15 cellular contexts compared by ENCODE assay signal in genomic region chr11:68372114-68372513, GRCh38. TPM values are rescaled to one million over a fixed set of nuclear protein-coding genes. Genes with fewer than 3 reads are reported as not detected.
DNase-seq lines count a peak whose midpoint lies in the region; ATAC-seq, FAIRE-seq and TF ChIP-seq lines count a peak whose summit lies in the region.
"Had no signal": no experiment of that assay in that cellular context is flagged by ENCODE, and none has a peak within 500 bp of the region (broad histone marks: within the 10 kb centered on the region; RNA-seq: fewer than 3 reads in every experiment).

No MANE protein-coding gene starts in this region.

- H3K27me3 Mint-ChIP-seq in brain = no peaks in the 10 kb centered on the region

- peaks cover 35% of the 10 kb centered on the region for H3K36me3 Mint-ChIP-seq in brain

- H3K27ac Mint-ChIP-seq in brain = peak overlapping the region; percentile 80 to 99 (median 90)

- peaks cover 46 to 79% (median 75%) of the 10 kb centered on the region in 9 donors for H3K4me1 ChIP-seq in heart right ventricle
- H3K4me1 ChIP-seq in muscle layer of colon (ENCODE audit: insufficient read depth, low read length) = peaks cover 60% of the 10 kb centered on the region
- H3K4me1 ChIP-seq in mucosa of descending colon (ENCODE audit: low read depth) = peaks cover 19% of the 10 kb centered on the region
- H3K4me1 ChIP-seq in foreskin keratinocyte = no peaks in the 10 kb centered on the region

- H3K4me3 ChIP-seq in heart right ventricle (no peak overlapping the region), muscle layer of colon (ENCODE audit: low read depth in 1 of 2, low read length in 2 of 2) (no peak overlapping the region), mucosa of descending colon (no peak overlapping the region)

- ATAC-seq in heart right ventricle (no peak), mucosa of descending colon (no peak), foreskin keratinocyte (no peak)

- peaks cover 65% of the 10 kb centered on the region for H3K4me1 Mint-ChIP-seq in brain

- peak; percentile 74 for FAIRE-seq in urothelium cell line (lab: Jason Lieb, UNC)
- no peak for FAIRE-seq in H54 (lab: Jason Lieb, UNC)
- FAIRE-seq: frontal cortex had no signal

- H3K36me3 ChIP-seq in heart right ventricle (peaks cover 0 to 23% (median 0%) of the 10 kb centered on the region in 9 donors), muscle layer of colon (ENCODE audit: insufficient read depth, low read length) (peaks cover 14% of the 10 kb centered on the region), mucosa of descending colon (ENCODE audit: low read depth) (no peaks in the 10 kb centered on the region)

- H3K9me3 Mint-ChIP-seq in brain = no peaks in the 10 kb centered on the region

- H3K27ac ChIP-seq in heart right ventricle (peak overlapping the region in 8 of 10 donors; percentile 78 to 95 (median 86)), muscle layer of colon (ENCODE audit: low read depth, low read length) (peak overlapping the region; percentile 86), foreskin keratinocyte (no peak overlapping the region)

- H3K9ac ChIP-seq in muscle layer of colon (ENCODE audit: low read length) = no peak overlapping the region

- H3K9me3 ChIP-seq in heart right ventricle (no peaks in the 10 kb centered on the region), muscle layer of colon (ENCODE audit: low read length) (no peaks in the 10 kb centered on the region), mucosa of descending colon (no peaks in the 10 kb centered on the region)
- H3K9me3 ChIP-seq: spleen had no signal

- H3K4me3 Mint-ChIP-seq in brain = no peak overlapping the region

- DNase-seq in heart right ventricle = no peak
- no peak for DNase-seq in cardiac septum (ENCODE audit: low spot score)
- DNase-seq in urothelium cell line (ENCODE audit: low spot score) = no peak
- no peak for DNase-seq in mucosa of descending colon
- no peak for DNase-seq in foreskin keratinocyte
- no peak for DNase-seq in H54 (ENCODE audit: insufficient read length, low spot score)
- DNase-seq: activated naive CD4-positive, alpha-beta T cell treated with anti-CD3 and anti-CD28 coated beads, Interleukin-2, amount 50 U/mL, for 16 hours; effector memory CD4-positive, alpha-beta T cell; GDM1; NCI-H2081; NCI-H69; spleen had no signal

- 72 to 80% methylated on average over 21 of the region's 21 CpGs for WGBS in heart right ventricle, 2 donors

- intact Hi-C loops in heart right ventricle (cut with DNase I) (loop anchor here in 5 of 10 donors (5.0 kb wide), 2 partner anchors 35 to 60 kb away; partner anchors contain the start of gene LRP5 (in 4 of the 5)), cardiac septum (cut with DNase I) (loop anchor here (2.0 kb wide), 1 partner anchor 59 kb away; the partner anchor contains the start of gene LRP5), mucosa of descending colon (cut with DNase I, micrococcal nuclease) (no loop called here)

- TF ChIP-seq CTCF in heart right ventricle (IDR thresholded peaks at IDR 0.05) (no peak), brain (conservative IDR thresholded peaks at IDR 0.05) (no peak), mucosa of descending colon (IDR thresholded peaks at IDR 0.05) (no peak), foreskin keratinocyte (conservative IDR thresholded peaks at IDR 0.05) (no peak)

- TF ChIP-seq POLR2A in H54 (IDR thresholded peaks at IDR 0.05; ENCODE audit: low read depth, low read length) = no peak

- H3K27me3 ChIP-seq in heart right ventricle (peaks cover 0 to 3% (median 0%) of the 10 kb centered on the region in 7 donors), muscle layer of colon (ENCODE audit: control insufficient read depth in 1 of 2, insufficient read depth in 2 of 2, low read length in 2 of 2) (no peaks in the 10 kb centered on the region), foreskin keratinocyte (no peaks in the 10 kb centered on the region)

RNA-seq across cellular contexts. Expression of gene LRP5, which starts 59.7 kb away (rescaled TPM):
- total RNA-seq in heart right ventricle (10 to 100 TPM; 33.9 to 73.3 (median 46.3) TPM), cardiac septum (38.6 TPM), mucosa of descending colon (100 to 1,000 TPM in 2 of 3 donors, 10 to 100 TPM in 1; 83.7 to 113 (median 103) TPM), foreskin keratinocyte (26.8 and 30.1 TPM in 2 replicates)
- polyA plus RNA-seq in heart right ventricle (10 to 100 TPM; 23.2 to 71.6 TPM), brain (ENCODE audit: insufficient read depth, low read depth, low replicate concordance) (27.2 TPM), foreskin keratinocyte (29.3 and 30.5 TPM in 2 replicates)
